Comparison of ENCODE assay signal across 9 cellular contexts in genomic region chr14:60166144-60166543, GRCh38. TPM values are rescaled to one million over a fixed set of nuclear protein-coding genes. Genes with fewer than 3 reads are reported as not detected.
DNase-seq lines count a peak whose midpoint lies in the region; ATAC-seq and TF ChIP-seq lines count a peak whose summit lies in the region.
"Had no signal": no experiment of that assay in that cellular context is flagged by ENCODE, and none has a peak within 500 bp of the region (broad histone marks: within the 10 kb centered on the region; RNA-seq: fewer than 3 reads in every experiment).

No MANE protein-coding gene starts in this region.

- peak overlapping the region; percentile 92 for H2AFZ ChIP-seq in DND-41 (ENCODE audit: low read depth, low read length)
- no peak overlapping the region for H2AFZ ChIP-seq in OCI-LY1 (ENCODE audit: low read length)

- DNase-seq in DND-41 (no peak), coronary artery (ENCODE audit: low spot score) (no peak), prostate gland (ENCODE audit: low spot score) (no peak), NCI-H446 treated with DMSO at 0.1 percent for 48 hours (lab: John Stamatoyannopoulos, UW) (no peak)
- no peak for DNase-seq in activated CD4-positive, alpha-beta T cell treated with anti-CD3 and anti-CD28 coated beads for 4 hours
- DNase-seq: NCI-H146 had no signal

- H3K9me3 ChIP-seq in DND-41 (ENCODE audit: insufficient read depth, low read length, severe bottlenecking) (no peaks in the 10 kb centered on the region), OCI-LY1 (ENCODE audit: low read length) (no peaks in the 10 kb centered on the region), prostate gland (no peaks in the 10 kb centered on the region)

- no peak for TF ChIP-seq POLR2A in prostate gland (IDR thresholded peaks at IDR 0.05)

- peaks cover 14% of the 10 kb centered on the region for H3K27me3 ChIP-seq in DND-41 (ENCODE audit: insufficient read depth, low read length, poor library complexity)
- no peaks in the 10 kb centered on the region for H3K27me3 ChIP-seq in OCI-LY1 (ENCODE audit: insufficient read depth, low read length)
- no peaks in the 10 kb centered on the region for H3K27me3 ChIP-seq in prostate gland (replicated peaks; ENCODE audit: insufficient read depth)

- H4K20me1 ChIP-seq in DND-41 (ENCODE audit: insufficient read depth, low read length) (no peaks in the 10 kb centered on the region), OCI-LY1 (ENCODE audit: insufficient read depth, low read length) (no peaks in the 10 kb centered on the region)

- no peaks in the 10 kb centered on the region for H3K9me2 ChIP-seq in OCI-LY1 (ENCODE audit: low read depth, low read length)

- no peak for ATAC-seq in DND-41 (ENCODE audit: insufficient read depth, low read depth)
- no peak for ATAC-seq in GM21529 (IDR thresholded peaks at IDR 0.05; ENCODE audit: unreplicated experiment)
- ATAC-seq in GM18502 (IDR thresholded peaks at IDR 0.05; ENCODE audit: poor library complexity, unreplicated experiment): no peak

- H3K4me1 ChIP-seq in DND-41 (ENCODE audit: insufficient read depth, low read length) (peaks cover 21% of the 10 kb centered on the region), OCI-LY1 (ENCODE audit: insufficient read depth, low read length, severe bottlenecking) (peaks cover 37% of the 10 kb centered on the region), prostate gland (replicated peaks) (no peaks in the 10 kb centered on the region)

- TF ChIP-seq CTCF in DND-41 (IDR thresholded peaks at IDR 0.05; ENCODE audit: borderline replicate concordance, extremely low read depth, low read length, poor library complexity, severe bottlenecking) (no peak), OCI-LY1 (IDR thresholded peaks at IDR 0.05; ENCODE audit: low read length) (no peak), coronary artery (IDR thresholded peaks at IDR 0.05) (no peak), prostate gland (IDR thresholded peaks at IDR 0.05) (no peak)

- WGBS in prostate gland: 50% methylated on average over 3 of the region's 3 CpGs

- H3K36me3 ChIP-seq in DND-41 (ENCODE audit: insufficient read depth, low read length): peaks cover 6% of the 10 kb centered on the region; the same call in 1 of the 2 replicates
- H3K36me3 ChIP-seq in OCI-LY1 (ENCODE audit: insufficient read depth, low read length): no peaks in the 10 kb centered on the region
- no peaks in the 10 kb centered on the region for H3K36me3 ChIP-seq in prostate gland

- H3K4me3 ChIP-seq in DND-41 (ENCODE audit: low read depth in 1 of 2, low read length in 2 of 2): peak overlapping the region in 1 of 2 experiments; percentile 76; a peak in 1 of 4 replicates
- no peak overlapping the region for H3K4me3 ChIP-seq in OCI-LY1 (ENCODE audit: low read depth, low read length, poor library complexity, severe bottlenecking)
- peak overlapping the region; percentile 86 for H3K4me3 ChIP-seq in coronary artery
- H3K4me3 ChIP-seq in prostate gland: no peak overlapping the region

- peak overlapping the region; percentile 70 for H3K4me2 ChIP-seq in DND-41 (ENCODE audit: insufficient read depth, low read length)
- peak overlapping the region; percentile 91; the same call in 1 of the 2 replicates for H3K4me2 ChIP-seq in OCI-LY1 (ENCODE audit: low read length)

- H3F3A ChIP-seq in OCI-LY1 (ENCODE audit: insufficient read depth, low read length): no peaks in the 10 kb centered on the region

- H3K9ac ChIP-seq in DND-41 (ENCODE audit: low read depth, low read length): no peak overlapping the region
- no peak overlapping the region for H3K9ac ChIP-seq in OCI-LY1 (ENCODE audit: low read length)

- intact Hi-C loops in prostate gland (cut with DNase I): no loop called here

- peaks cover 14% of the 10 kb centered on the region for H3K79me2 ChIP-seq in DND-41 (ENCODE audit: insufficient read depth, low read length)
- peaks cover 13% of the 10 kb centered on the region for H3K79me2 ChIP-seq in OCI-LY1 (ENCODE audit: insufficient read depth, low read length)

- H3K27ac ChIP-seq in DND-41 (ENCODE audit: low read length) (no peak overlapping the region), OCI-LY1 (ENCODE audit: low read depth, low read length, poor library complexity, severe bottlenecking) (peak overlapping the region; percentile 29), coronary artery (peak overlapping the region; percentile 91 to 92), prostate gland (peak overlapping the region; percentile 95 to 97)

RNA-seq across cellular contexts. Expression of gene DHRS7, which starts 0.9 kb away (rescaled TPM):
- total RNA-seq in prostate gland: 1,000 to 10,000 TPM in 1 of 2 donors, 100 to 1,000 TPM in 1; 182 to 2,241 TPM
